26 cellular contexts compared by ENCODE assay signal in genomic region chr5:65117525-65117924, GRCh38.
"Had no signal": no experiment of that assay in that cellular context is flagged by ENCODE, and none has a peak within 500 bp of the region (broad histone marks: within the 10 kb centered on the region; RNA-seq: fewer than 3 reads in every experiment).

No MANE protein-coding gene starts in this region.

- H3K27me3 Mint-ChIP-seq: stimulated activated naive B cell treated with anti-CD40 and anti-IgM and Interleukin-4, amounts not matched to agents 10 μg/mL and 1 μg/mL and 100 μg/mL, for 72 hours had no signal

- H3K27me3 ChIP-seq: neural progenitor cell, pancreas, right lobe of liver, sigmoid colon, stomach, thyroid gland, tibial nerve, upper lobe of left lung, vagina had no signal

- H3K4me3 ChIP-seq: neural progenitor cell, pancreas, psoas muscle, right lobe of liver, sigmoid colon, stomach, thoracic aorta, thyroid gland, tibial nerve, upper lobe of left lung, vagina had no signal

- FAIRE-seq: urothelium cell line had no signal

- DNase-seq: natural killer cell; occipital lobe; pancreas; psoas muscle; right cardiac atrium; right lobe of liver; sigmoid colon; small intestine; stimulated activated CD4-positive, alpha-beta T cell treated with anti-CD3 and anti-CD28 coated beads, Interleukin-15, amount 100 ng/mL, for 24 hours; stimulated activated CD4-positive, alpha-beta T cell treated with anti-CD3 and anti-CD28 coated beads, Interleukin-2, amount 100 ng/mL, for 24 hours; stimulated activated CD4-positive, alpha-beta T cell treated with anti-CD3 and anti-CD28 coated beads, Interleukin-2, amount 100 ng/mL, for 48 hours; stimulated activated CD4-positive, alpha-beta T cell treated with anti-CD3 and anti-CD28 coated beads, Interleukin-4, amount 100 ng/mL, for 24 hours; stimulated activated naive B cell treated with anti-CD40 and anti-IgM and Interleukin-4, amounts not matched to agents 10 μg/mL and 1 μg/mL and 100 μg/mL, for 72 hours; stimulated activated naive CD4-positive, alpha-beta T cell treated with Interleukin-2 at 50 U/mL for 16 hours; stomach; thyroid gland; trophoblast cell; upper lobe of left lung had no signal

- H3K36me3 ChIP-seq: neural progenitor cell, pancreas, right lobe of liver, sigmoid colon, stomach, thoracic aorta, thyroid gland, tibial nerve, upper lobe of left lung, vagina had no signal

- H3K27ac Mint-ChIP-seq: natural killer cell; nephron; neural progenitor cell; stimulated activated effector memory CD8-positive, alpha-beta T cell treated with anti-CD3 and anti-CD28 coated beads, Interleukin-12 subunit alpha, Interleukin-12 subunit beta, amount 100 ng/mL, for 72 hours; stimulated activated naive B cell treated with anti-CD40 and anti-IgM and Interleukin-4, amounts not matched to agents 10 μg/mL and 1 μg/mL and 100 μg/mL, for 72 hours; stimulated activated naive CD8-positive, alpha-beta T cell treated with anti-CD3 and anti-CD28 coated beads, Interleukin-15, Interleukin-2, amounts not matched to agents 100 ng/mL and 50 ng/mL, for 24 hours had no signal

- ATAC-seq: natural killer cell; pancreas; psoas muscle; right cardiac atrium; right lobe of liver; stimulated activated effector memory CD8-positive, alpha-beta T cell treated with anti-CD3 and anti-CD28 coated beads, Interleukin-12 subunit alpha, Interleukin-12 subunit beta, amount 100 ng/mL, for 72 hours; stimulated activated naive B cell treated with anti-CD40 and anti-IgM and Interleukin-4, amounts not matched to agents 10 μg/mL and 1 μg/mL and 100 μg/mL, for 72 hours had no signal

- H3K4me1 ChIP-seq: pancreas, psoas muscle, right lobe of liver, sigmoid colon, stomach, thyroid gland, tibial nerve, upper lobe of left lung, vagina had no signal

- H3K9me3 ChIP-seq: pancreas, right lobe of liver, thoracic aorta, thyroid gland, vagina had no signal

- H3K27ac ChIP-seq: neural progenitor cell, pancreas, psoas muscle, right lobe of liver, sigmoid colon, stomach, thoracic aorta, thyroid gland, tibial nerve, upper lobe of left lung, vagina had no signal

- H3K4me3 Mint-ChIP-seq: natural killer cell; nephron; neural progenitor cell; stimulated activated effector memory CD8-positive, alpha-beta T cell treated with anti-CD3 and anti-CD28 coated beads, Interleukin-12 subunit alpha, Interleukin-12 subunit beta, amount 100 ng/mL, for 72 hours; stimulated activated naive B cell treated with anti-CD40 and anti-IgM and Interleukin-4, amounts not matched to agents 10 μg/mL and 1 μg/mL and 100 μg/mL, for 72 hours; stimulated activated naive CD8-positive, alpha-beta T cell treated with anti-CD3 and anti-CD28 coated beads, Interleukin-15, Interleukin-2, amounts not matched to agents 100 ng/mL and 50 ng/mL, for 24 hours had no signal

- H2AFZ ChIP-seq: neural progenitor cell had no signal

- H3K36me3 Mint-ChIP-seq: neural progenitor cell; stimulated activated effector memory CD8-positive, alpha-beta T cell treated with anti-CD3 and anti-CD28 coated beads, Interleukin-12 subunit alpha, Interleukin-12 subunit beta, amount 100 ng/mL, for 72 hours; stimulated activated naive B cell treated with anti-CD40 and anti-IgM and Interleukin-4, amounts not matched to agents 10 μg/mL and 1 μg/mL and 100 μg/mL, for 72 hours had no signal

- H3K9ac ChIP-seq: neural progenitor cell had no signal

- H3K4me1 Mint-ChIP-seq: natural killer cell; stimulated activated effector memory CD8-positive, alpha-beta T cell treated with anti-CD3 and anti-CD28 coated beads, Interleukin-12 subunit alpha, Interleukin-12 subunit beta, amount 100 ng/mL, for 72 hours; stimulated activated naive B cell treated with anti-CD40 and anti-IgM and Interleukin-4, amounts not matched to agents 10 μg/mL and 1 μg/mL and 100 μg/mL, for 72 hours had no signal

- H3K4me2 ChIP-seq: neural progenitor cell had no signal
